11 cellular contexts compared by ENCODE assay signal in the genomic region with DNA sequence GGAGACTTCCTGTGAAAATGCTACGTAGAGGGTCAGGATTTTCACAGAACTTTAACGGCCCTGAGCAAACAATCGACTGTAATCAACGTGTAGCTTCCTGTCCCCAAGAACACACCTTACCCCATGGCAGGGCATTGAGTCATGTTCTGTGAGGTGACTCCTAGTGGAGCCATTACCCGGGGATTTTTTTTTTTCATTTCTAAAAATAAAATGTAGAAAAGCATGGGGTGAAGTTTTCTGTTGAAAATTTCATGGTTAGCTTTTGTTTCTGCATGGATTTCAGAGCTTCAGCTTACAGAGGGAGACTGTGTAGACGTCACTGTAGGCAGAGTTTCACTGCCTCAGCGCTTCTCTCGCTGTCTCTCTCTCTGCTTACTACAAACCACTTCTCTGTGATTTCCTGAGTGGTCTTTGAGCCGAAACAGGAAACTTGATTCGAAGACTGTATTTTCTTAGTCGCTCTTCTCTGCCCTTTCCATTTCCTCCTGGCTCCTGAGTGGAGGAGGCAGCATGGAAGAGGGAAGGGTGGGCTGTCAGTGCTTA.
DNase-seq lines count a peak whose midpoint lies in the region; ATAC-seq lines count a peak whose summit lies in the region.
"Had no signal": no experiment of that assay in that cellular context is flagged by ENCODE, and none has a peak within 500 bp of the region (broad histone marks: within the 10 kb centered on the region; RNA-seq: fewer than 3 reads in every experiment).

No MANE protein-coding gene starts in this region.

- H3K4me1 Mint-ChIP-seq in effector memory CD8-positive, alpha-beta T cell (ENCODE audit: low read depth in 2 of 2), result peaks cover 47 to 50% of the 10 kb centered on the region in 2 donors
- peaks cover 9% of the 10 kb centered on the region for H3K4me1 Mint-ChIP-seq in stimulated activated memory B cell treated with anti-CD40 and anti-IgM and Interleukin-4, amounts not matched to agents 10 μg/mL and 1 μg/mL and 100 μg/mL, for 72 hours

- ATAC-seq in GM21825 (IDR thresholded peaks at IDR 0.05; ENCODE audit: unreplicated experiment) (peak; percentile 44), HG02973 (IDR thresholded peaks at IDR 0.05; ENCODE audit: unreplicated experiment) (no peak)
- ATAC-seq in effector memory CD8-positive, alpha-beta T cell (replicated peaks), result peak; percentile 85
- ATAC-seq in stimulated activated memory B cell treated with anti-CD40 and anti-IgM and Interleukin-4, amounts not matched to agents 10 μg/mL and 1 μg/mL and 100 μg/mL, for 72 hours, result peak; percentile 64

- peak overlapping the region; percentile 96 to 97 for H3K27ac Mint-ChIP-seq in effector memory CD8-positive, alpha-beta T cell
- peak overlapping the region; percentile 21 for H3K27ac Mint-ChIP-seq in stimulated activated memory B cell treated with anti-CD40 and anti-IgM and Interleukin-4, amounts not matched to agents 10 μg/mL and 1 μg/mL and 100 μg/mL, for 72 hours

- H3K4me3 Mint-ChIP-seq in effector memory CD8-positive, alpha-beta T cell, result peak overlapping the region; percentile 87 to 89
- H3K4me3 Mint-ChIP-seq in stimulated activated memory B cell treated with anti-CD40 and anti-IgM and Interleukin-4, amounts not matched to agents 10 μg/mL and 1 μg/mL and 100 μg/mL, for 72 hours, result no peak overlapping the region

- peaks cover 82% of the 10 kb centered on the region for H3K36me3 Mint-ChIP-seq in effector memory CD8-positive, alpha-beta T cell (ENCODE audit: insufficient read depth)
- H3K36me3 Mint-ChIP-seq in stimulated activated memory B cell treated with anti-CD40 and anti-IgM and Interleukin-4, amounts not matched to agents 10 μg/mL and 1 μg/mL and 100 μg/mL, for 72 hours, result peaks cover 83% of the 10 kb centered on the region

- H3K27me3 Mint-ChIP-seq in effector memory CD8-positive, alpha-beta T cell, result no peaks in the 10 kb centered on the region
- H3K27me3 Mint-ChIP-seq in stimulated activated memory B cell treated with anti-CD40 and anti-IgM and Interleukin-4, amounts not matched to agents 10 μg/mL and 1 μg/mL and 100 μg/mL, for 72 hours, result no peaks in the 10 kb centered on the region

- DNase-seq in T-helper 22 cell (ENCODE audit: low read depth) (peak; percentile 34), germinal center (ENCODE audit: low spot score) (no peak), kidney tubule cell (ENCODE audit: low spot score) (no peak), HK-2 (ENCODE audit: unreplicated experiment) (no peak)
- peak; percentile 42 to 50 (median 49) for DNase-seq in effector memory CD8-positive, alpha-beta T cell
- DNase-seq: aorta, head of caudate nucleus, pancreas had no signal

- H3K9me3 Mint-ChIP-seq in effector memory CD8-positive, alpha-beta T cell, result no peaks in the 10 kb centered on the region
- H3K9me3 Mint-ChIP-seq in stimulated activated memory B cell treated with anti-CD40 and anti-IgM and Interleukin-4, amounts not matched to agents 10 μg/mL and 1 μg/mL and 100 μg/mL, for 72 hours, result no peaks in the 10 kb centered on the region

Comparison
In these comparisons a context has a peak if more than half of its experiments do, and no peak if none do; other contexts are left out.
1. DNase-seq: peak in T-helper 22 cell (single experiment) and effector memory CD8-positive, alpha-beta T cell (3 of 3); none in germinal center (single experiment), kidney tubule cell (single experiment) and HK-2 (single experiment).